20 cellular contexts compared by ENCODE assay signal in genomic region chr12:43636706-43637105, GRCh38.
"Had no signal": no experiment of that assay in that cellular context is flagged by ENCODE, and none has a peak within 500 bp of the region (broad histone marks: within the 10 kb centered on the region; RNA-seq: fewer than 3 reads in every experiment).

No MANE protein-coding gene starts in this region.

- H3K27me3 ChIP-seq: MG63, SJSA1 had no signal

- DNase-seq: KBM-7, MG63, NCI-H1092, NCI-H1105 treated with DMSO at 0.1 percent for 48 hours, NCI-H1417 treated with DMSO at 0.1 percent for 48 hours, NCI-H146, NCI-H1694 treated with DMSO at 0.1 percent for 48 hours, NCI-H1930, NCI-H2081, NCI-H2107, NCI-H2227 treated with DMSO at 0.1 percent for 48 hours, NCI-H526 treated with DMSO at 0.1 percent for 48 hours, NCI-H748 treated with DMSO at 0.1 percent for 48 hours, Right ventricle myocardium superior, RPMI8226, SIG-M5 had no signal

- H3K4me1 ChIP-seq: SJSA1 had no signal

- FAIRE-seq: HTR-8/SVneo, RCC 7860 had no signal

- H3K36me3 ChIP-seq: MG63, SJSA1 had no signal

- H3K9me3 ChIP-seq: MG63, SJSA1 had no signal

- H3K4me3 ChIP-seq: MG63, SJSA1, SK-N-MC had no signal
